Comparison of ENCODE assay signal across 10 cellular contexts in the genomic region with DNA sequence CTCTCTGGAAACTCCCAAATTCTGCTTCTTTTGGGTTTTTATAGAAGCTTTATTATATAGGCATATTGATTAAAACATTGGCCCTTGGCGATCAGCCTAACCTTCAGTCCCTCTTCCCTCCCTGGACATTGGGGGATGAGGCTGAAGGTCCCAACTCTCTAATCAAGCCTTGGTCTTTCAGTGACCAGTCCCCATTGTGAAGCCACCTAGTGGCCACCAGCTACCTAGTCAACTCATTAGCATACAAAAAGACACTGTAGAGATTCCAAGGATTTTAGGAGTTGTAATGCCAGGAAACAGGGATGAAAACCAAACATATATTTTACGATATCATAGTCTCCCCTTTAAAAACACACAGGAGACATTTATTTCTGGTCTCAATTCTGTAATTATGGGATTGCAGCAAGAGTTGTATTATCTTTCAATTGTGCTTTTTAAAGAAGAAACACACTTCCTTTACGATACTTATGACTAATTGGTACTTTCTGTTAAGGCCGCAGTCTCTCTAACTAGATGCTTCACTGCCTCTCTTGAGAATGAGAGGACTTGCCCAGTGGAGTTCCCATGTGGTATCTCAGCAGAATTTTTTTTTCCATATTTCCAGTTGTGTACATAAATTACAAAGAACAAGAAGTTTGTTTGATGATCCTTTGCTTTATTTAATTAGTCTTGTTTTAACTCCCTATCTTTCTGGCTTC. TPM values are rescaled to one million over a fixed set of nuclear protein-coding genes. Genes with fewer than 3 reads are reported as not detected.
DNase-seq lines count a peak whose midpoint lies in the region; ATAC-seq and TF ChIP-seq lines count a peak whose summit lies in the region.
"Had no signal": no experiment of that assay in that cellular context is flagged by ENCODE, and none has a peak within 500 bp of the region (broad histone marks: within the 10 kb centered on the region; RNA-seq: fewer than 3 reads in every experiment).

No MANE protein-coding gene starts in this region.

- in situ Hi-C loops in ACHN (cut with HindIII; ENCODE audit: low pct_ligation_motif_present, low pct_unique_long_range_greater_than_20kb, low sequenced_read_pairs) (no loop called here), brain microvascular endothelial cell (cut with HindIII; ENCODE audit: low pct_ligation_motif_present, low sequenced_read_pairs) (no loop called here)

- H3K4me3 ChIP-seq in KMS-11 (IDR thresholded peaks at IDR 0.05; ENCODE audit: insufficient read depth, low read depth, low read length) (no peak overlapping the region), brain microvascular endothelial cell (ENCODE audit: low read depth, low read length) (no peak overlapping the region), mucosa of descending colon (no peak overlapping the region)
- H3K4me3 ChIP-seq: SJSA1 had no signal

- H2BK15ac ChIP-seq in H9 (ENCODE audit: low read depth, low read length), result no peak overlapping the region

- no peak overlapping the region for H3K14ac ChIP-seq in H9 (ENCODE audit: insufficient read depth, low read length)

- H3K9me3 ChIP-seq in H9 (ENCODE audit: control insufficient read depth, low read depth, low read length), result no peaks in the 10 kb centered on the region
- no peaks in the 10 kb centered on the region for H3K9me3 ChIP-seq in mucosa of descending colon
- H3K9me3 ChIP-seq: neutrophil, SJSA1 had no signal

- no peak overlapping the region for H2BK20ac ChIP-seq in H9 (ENCODE audit: low read depth, low read length, poor library complexity, severe bottlenecking)

- no peak overlapping the region for H3K18ac ChIP-seq in H9 (ENCODE audit: insufficient read length, low read depth, low read length)

- H3K36me3 ChIP-seq in KMS-11 (ENCODE audit: insufficient read depth), result no peaks in the 10 kb centered on the region
- no peaks in the 10 kb centered on the region for H3K36me3 ChIP-seq in brain microvascular endothelial cell (replicated peaks)
- no peaks in the 10 kb centered on the region for H3K36me3 ChIP-seq in mucosa of descending colon (ENCODE audit: low read depth)
- H3K36me3 ChIP-seq: neutrophil, SJSA1 had no signal

- no peak overlapping the region for H3K4ac ChIP-seq in H9 (ENCODE audit: low read depth, low read length)

- no peak overlapping the region for H2BK5ac ChIP-seq in H9 (ENCODE audit: insufficient read length, low read length)

- no peak overlapping the region for H3T11ph ChIP-seq in H9 (ENCODE audit: low read length)

- H3K27me3 Mint-ChIP-seq in H9 (ENCODE audit: low read depth), result no peaks in the 10 kb centered on the region

- no peaks in the 10 kb centered on the region for H3K36me3 Mint-ChIP-seq in H9 (ENCODE audit: insufficient read depth in 1 of 3, low read depth in 3 of 3)

- H3K4me3 Mint-ChIP-seq in H9, result no peak overlapping the region

- H3K23ac ChIP-seq in H9 (ENCODE audit: insufficient read length, low read depth, low read length), result no peak overlapping the region

- no peak overlapping the region for H4K5ac ChIP-seq in H9 (ENCODE audit: insufficient read length, low read depth, low read length)

- ATAC-seq in mucosa of descending colon, result peak; percentile 43

- H3K4me1 Mint-ChIP-seq in H9, result peaks cover 6 to 9% of the 10 kb centered on the region in 2 experiments

- no peak overlapping the region for H2BK12ac ChIP-seq in H9 (ENCODE audit: insufficient read length, low read depth, low read length)

- no peaks in the 10 kb centered on the region for H4K20me1 ChIP-seq in H9 (ENCODE audit: control insufficient read depth, insufficient read depth, insufficient read length)
- H4K20me1 ChIP-seq in KMS-11 (ENCODE audit: insufficient read depth), result no peaks in the 10 kb centered on the region

- no peak overlapping the region for H2BK120ac ChIP-seq in H9 (ENCODE audit: low read depth, low read length, poor library complexity, severe bottlenecking)

- no CpG with 5 or more reads among the region's 4 CpGs for WGBS in H9 (ENCODE audit: extremely low coverage, insufficient read length, low lambda C conversion rate)

- H3K79me1 ChIP-seq in H9 (ENCODE audit: insufficient read depth, low read depth, low read length, poor library complexity, severe bottlenecking), result no peaks in the 10 kb centered on the region

- no peaks in the 10 kb centered on the region for H3K79me2 ChIP-seq in H9 (ENCODE audit: insufficient read depth, low read length)
- no peaks in the 10 kb centered on the region for H3K79me2 ChIP-seq in KMS-11 (ENCODE audit: insufficient read depth, low read depth)

- H3K9me3 Mint-ChIP-seq in H9, result no peaks in the 10 kb centered on the region

- H4K8ac ChIP-seq in H9 (replicated peaks; ENCODE audit: insufficient read length, low read depth, low read length), result no peak overlapping the region

- H3K4me2 ChIP-seq in H9 (ENCODE audit: insufficient read depth, insufficient read length, low read length), result no peak overlapping the region
- peak overlapping the region; percentile 40 for H3K4me2 ChIP-seq in KMS-11

- H3K56ac ChIP-seq in H9 (ENCODE audit: insufficient read length, low read depth, low read length), result no peak overlapping the region

- no peaks in the 10 kb centered on the region for H3K27me3 ChIP-seq in H9 (ENCODE audit: insufficient read depth, low read length)
- no peaks in the 10 kb centered on the region for H3K27me3 ChIP-seq in KMS-11 (ENCODE audit: insufficient read depth, low read depth)
- H3K27me3 ChIP-seq in brain microvascular endothelial cell (replicated peaks), result no peaks in the 10 kb centered on the region
- H3K27me3 ChIP-seq: neutrophil, SJSA1 had no signal

- intact Hi-C loops in mucosa of descending colon (cut with DNase I, micrococcal nuclease), result no loop called here

- H2AFZ ChIP-seq in H9 (ENCODE audit: low read length) (no peak overlapping the region), KMS-11 (ENCODE audit: low read depth) (peak overlapping the region; percentile 38; the same call in 1 of the 2 replicates)

- H3K4me1 ChIP-seq in H9 (ENCODE audit: insufficient read depth, low read length), result no peaks in the 10 kb centered on the region
- H3K4me1 ChIP-seq in KMS-11 (ENCODE audit: low read depth, poor library complexity, severe bottlenecking), result peaks cover 19% of the 10 kb centered on the region
- no peaks in the 10 kb centered on the region for H3K4me1 ChIP-seq in mucosa of descending colon (ENCODE audit: low read depth)
- H3K4me1 ChIP-seq: SJSA1 had no signal

- DNase-seq in ACHN (peak; percentile 49), GM10266 (ENCODE audit: extremely low spot score) (peak; percentile 45), H9 (peak; percentile 56), brain microvascular endothelial cell (no peak), mucosa of descending colon (peak in 1 of 3 donors; percentile 30), NCI-H2171 (lab: John Stamatoyannopoulos, UW) (no peak), T1000 (lab: John Stamatoyannopoulos, UW) (no peak)

- H3K23me2 ChIP-seq in H9 (ENCODE audit: insufficient read length, low read depth, low read length, poor library complexity, severe bottlenecking), result no peaks in the 10 kb centered on the region

- no peak overlapping the region for H2AK5ac ChIP-seq in H9 (ENCODE audit: insufficient read length, low read length)

- peak overlapping the region in 1 of 3 experiments; percentile 43; a peak in 1 of 7 replicates for H3K27ac Mint-ChIP-seq in H9

- no peak overlapping the region for H3K27ac ChIP-seq in H9 (ENCODE audit: insufficient read length, low read depth, low read length)
- peak overlapping the region; percentile 9; the same call in 1 of the 2 replicates for H3K27ac ChIP-seq in KMS-11
- H3K27ac ChIP-seq in brain microvascular endothelial cell, result no peak overlapping the region
- H3K27ac ChIP-seq: neutrophil, SJSA1 had no signal

- H3K9ac ChIP-seq in H9 (ENCODE audit: extremely low read depth, insufficient read length, low read length), result no peak overlapping the region
- H3K9ac ChIP-seq in KMS-11, result no peak overlapping the region

- no peak overlapping the region for H4K91ac ChIP-seq in H9 (ENCODE audit: insufficient read length, low read depth, low read length)

- TF ChIP-seq CTCF in GM10266 (IDR thresholded peaks at IDR 0.05; ENCODE audit: control insufficient read depth, insufficient read depth, low read depth, missing control alignments) (peak; percentile 59), H9 (conservative IDR thresholded peaks at IDR 0.05) (peak; percentile 81), KMS-11 (conservative IDR thresholded peaks at IDR 0.05; ENCODE audit: low read depth, low read length) (peak; percentile 89), brain microvascular endothelial cell (IDR thresholded peaks at IDR 0.05; ENCODE audit: low read depth, low read length, missing control alignments) (peak; percentile 82), mucosa of descending colon (IDR thresholded peaks at IDR 0.05) (no peak)

RNA-seq across cellular contexts. Expression of gene WDR17, which starts 58.2 kb away (rescaled TPM):
- total RNA-seq in H9 (2021) (2.0 and 2.6 TPM in 2 replicates), mucosa of descending colon (1 to 10 TPM; 1.8 to 4.9 (median 2.4) TPM)

Comparison
In these comparisons a context has a peak if more than half of its experiments do, and no peak if none do; other contexts are left out.
1. DNase-seq: peak in ACHN (single experiment), GM10266 (single experiment) and H9 (single experiment); none in brain microvascular endothelial cell (single experiment), NCI-H2171 (single experiment) and T1000 (single experiment).